ENCODE assay signal across 14 cellular contexts in genomic region chr10:114477285-114477684, GRCh38.
DNase-seq lines count a peak whose midpoint lies in the region; ATAC-seq and TF ChIP-seq lines count a peak whose summit lies in the region.
"Had no signal": no experiment of that assay in that cellular context is flagged by ENCODE, and none has a peak within 500 bp of the region (broad histone marks: within the 10 kb centered on the region; RNA-seq: fewer than 3 reads in every experiment).

No MANE protein-coding gene starts in this region.

- no peak overlapping the region for H3K27ac Mint-ChIP-seq in MCF 10A (ENCODE audit: low read depth, unreplicated experiment)

- 19 to 35% (median 34%) methylated on average over 7 of the region's 7 CpGs for WGBS in ovary, 3 donors
- 87 to 92% methylated on average over 7 of the region's 7 CpGs for WGBS in aorta, 2 donors

- H3K36me3 Mint-ChIP-seq in MCF 10A (ENCODE audit: insufficient read depth, unreplicated experiment), result peaks cover 31% of the 10 kb centered on the region

- no peak overlapping the region for H3K4me3 Mint-ChIP-seq in MCF 10A (ENCODE audit: unreplicated experiment)
- H3K4me3 Mint-ChIP-seq: nephron had no signal

- H3K4me1 ChIP-seq in breast epithelium (no peaks in the 10 kb centered on the region), ovary (ENCODE audit: insufficient read depth) (peaks cover 16% of the 10 kb centered on the region), aorta (ENCODE audit: control insufficient read depth in 1 of 2, insufficient read depth in 2 of 2, low read length in 2 of 2) (no peaks in the 10 kb centered on the region)
- H3K4me1 ChIP-seq: left lung had no signal

- peak; percentile 43 for TF ChIP-seq EP300 in ovary (IDR thresholded peaks at IDR 0.05)

- CTCF ChIA-PET in MCF 10A (lab: Yijun Ruan, JAX), result interaction anchor here (0.8 to 1.0 kb wide), 2 partner anchors 43 to 71 kb away, joined by 3 to 4 read pairs; no protein-coding TSS in a partner anchor

- DNase-seq in breast epithelium (ENCODE audit: low spot score in 2 of 2), result peak in 1 of 2 donors; percentile 41
- no peak for DNase-seq in MCF 10A (ENCODE audit: unreplicated experiment)
- peak; percentile 92 for DNase-seq in fibroblast of mammary gland (ENCODE audit: low read depth)
- DNase-seq in ovary, result peak; percentile 44 to 87 (median 77)
- DNase-seq in aorta, result no peak
- no peak for DNase-seq in DMS 273 treated with DMSO at 0.1 percent for 48 hours (lab: John Stamatoyannopoulos, UW)
- no peak for DNase-seq in NCI-H510A treated with DMSO at 0.1 percent for 48 hours (lab: John Stamatoyannopoulos, UW)
- no peak for DNase-seq in NCI-H2107 treated with DMSO at 0.1 percent for 48 hours (lab: John Stamatoyannopoulos, UW; ENCODE audit: unreplicated experiment)
- DNase-seq: left lung, NCI-H2227 treated with DMSO at 0.1 percent for 48 hours, PC-3 had no signal

- H3K9me3 ChIP-seq in breast epithelium, result no peaks in the 10 kb centered on the region
- H3K9me3 ChIP-seq in ovary, result no peaks in the 10 kb centered on the region
- no peaks in the 10 kb centered on the region for H3K9me3 ChIP-seq in aorta (ENCODE audit: control insufficient read depth, low read length)
- H3K9me3 ChIP-seq: left lung had no signal

- peak; percentile 74 for ATAC-seq in aorta (ENCODE audit: low FRiP score)
- ATAC-seq: left lung, PC-3 had no signal

- no peak overlapping the region for H3K4me3 ChIP-seq in breast epithelium
- no peak overlapping the region for H3K4me3 ChIP-seq in fibroblast of mammary gland (ENCODE audit: control insufficient read depth, low read depth, low read length)
- H3K4me3 ChIP-seq in ovary, result no peak overlapping the region
- no peak overlapping the region for H3K4me3 ChIP-seq in aorta (ENCODE audit: low read length in 2 of 2)
- H3K4me3 ChIP-seq: hepatocyte, left lung, skin epidermis had no signal

- H3K27me3 Mint-ChIP-seq in MCF 10A (ENCODE audit: insufficient read depth, unreplicated experiment), result no peaks in the 10 kb centered on the region

- no peak for TF ChIP-seq POLR2A in breast epithelium (IDR thresholded peaks at IDR 0.05)
- peak; percentile 26 for TF ChIP-seq POLR2A in ovary (IDR thresholded peaks at IDR 0.05)

- POLR2A ChIA-PET in MCF 10A (lab: Yijun Ruan, JAX), result interaction anchor here (0.5 to 1.1 kb wide), 2 partner anchors 49 to 649 kb away, joined by 3 to 8 read pairs; no protein-coding TSS in a partner anchor

- intact Hi-C loops in breast epithelium (cut with DNase I; ENCODE audit: low total_unique reads), result loop anchor here (10.0 kb wide), 1 partner anchor 68 kb away; no protein-coding TSS in a partner anchor
- intact Hi-C loops in MCF 10A (cut with micrococcal nuclease), result loop anchor here (10.0 kb wide), 1 partner anchor 648 kb away; no protein-coding TSS in a partner anchor
- intact Hi-C loops in ovary (cut with DNase I), result loop anchor here in 2 of 4 donors (5.0 to 10.0 kb wide), 3 partner anchors 40 to 308 kb away; no protein-coding TSS in a partner anchor
- intact Hi-C loops in aorta (cut with DNase I), result loop anchor here (10.0 kb wide), 3 partner anchors 228 to 648 kb away; no protein-coding TSS in a partner anchor

- H3K27ac ChIP-seq in breast epithelium (peak overlapping the region; percentile 80 to 90), ovary (peak overlapping the region; percentile 40 to 76), aorta (ENCODE audit: low read depth in 1 of 2, low read length in 2 of 2) (no peak overlapping the region)
- H3K27ac ChIP-seq: hepatocyte, left lung had no signal

- no peaks in the 10 kb centered on the region for H3K27me3 ChIP-seq in breast epithelium
- no peaks in the 10 kb centered on the region for H3K27me3 ChIP-seq in ovary
- no peaks in the 10 kb centered on the region for H3K27me3 ChIP-seq in aorta (ENCODE audit: control insufficient read depth in 1 of 2, insufficient read depth in 2 of 2, low read length in 1 of 2)
- H3K27me3 ChIP-seq: hepatocyte, left lung had no signal

- H3K4me1 Mint-ChIP-seq in MCF 10A (ENCODE audit: insufficient read depth, unreplicated experiment), result no peaks in the 10 kb centered on the region

- BruUV-seq in MCF 10A (replicated peaks; lab: Mats Ljungman, UMichigan), result no TSS peak

- no peaks in the 10 kb centered on the region for H3K9me3 Mint-ChIP-seq in MCF 10A (ENCODE audit: unreplicated experiment)
- H3K9me3 Mint-ChIP-seq: nephron had no signal

- no peak for TF ChIP-seq CTCF in breast epithelium (IDR thresholded peaks at IDR 0.05)
- no peak for TF ChIP-seq CTCF in MCF 10A (IDR thresholded peaks at IDR 0.05; ENCODE audit: unreplicated experiment)
- no peak for TF ChIP-seq CTCF in fibroblast of mammary gland (conservative IDR thresholded peaks at IDR 0.05; ENCODE audit: control insufficient read depth, insufficient read depth, low read depth, low read length)
- TF ChIP-seq CTCF in ovary (IDR thresholded peaks at IDR 0.05), result no peak

- H3K36me3 ChIP-seq in breast epithelium (no peaks in the 10 kb centered on the region), ovary (no peaks in the 10 kb centered on the region), aorta (ENCODE audit: control insufficient read depth in 1 of 2, insufficient read depth in 2 of 2, low read length in 1 of 2) (no peaks in the 10 kb centered on the region)
- H3K36me3 ChIP-seq: left lung had no signal

Comparison
In these comparisons a context has a peak if more than half of its experiments do, and no peak if none do; other contexts are left out.
1. DNase-seq: peak in fibroblast of mammary gland (single experiment) and ovary (5 of 5); none in MCF 10A (single experiment), aorta (0 of 2), DMS 273 treated with DMSO at 0.1 percent for 48 hours (single experiment), NCI-H510A treated with DMSO at 0.1 percent for 48 hours (single experiment) and NCI-H2107 treated with DMSO at 0.1 percent for 48 hours (single experiment).
2. H3K27ac ChIP-seq: peak in breast epithelium (2 of 2) and ovary (2 of 2); none in aorta (0 of 2).